Comparison of ENCODE assay signal across 8 cellular contexts in genomic region chr20:46324960-46325703, GRCh38. TPM values are rescaled to one million over a fixed set of nuclear protein-coding genes. Genes with fewer than 3 reads are reported as not detected.
DNase-seq lines count a peak whose midpoint lies in the region; ATAC-seq, FAIRE-seq and TF ChIP-seq lines count a peak whose summit lies in the region.

No MANE protein-coding gene starts in this region.

- H2AK5ac ChIP-seq in H1 (ENCODE audit: low read depth, low read length): no peak overlapping the region

- no peaks in the 10 kb centered on the region for H3K79me2 ChIP-seq in H1 (ENCODE audit: control insufficient read depth in 1 of 2, insufficient read depth in 2 of 2, low read length in 2 of 2)

- no peak overlapping the region for H3K4ac ChIP-seq in H1 (replicated peaks; ENCODE audit: insufficient read length, low read depth, low read length)

- 69% methylated on average over 6 of the region's 6 CpGs; no CpG with 5 or more reads in 1 of the 2 experiments for WGBS in H1 (ENCODE audit: extremely low coverage in 1 of 2, insufficient coverage in 1 of 2, insufficient read length in 1 of 2, insufficient replicate concordance in 2 of 2, low coverage in 1 of 2, low lambda C conversion rate in 2 of 2, missing lambda C conversion rate in 1 of 2), 2 experiments
- 20 to 68% methylated on average over 1 to 6 of the region's 6 CpGs for WGBS in transverse colon (ENCODE audit: low coverage in 1 of 2), 2 donors

- no peak overlapping the region for H2BK120ac ChIP-seq in H1 (replicated peaks; ENCODE audit: low read depth, low read length)

- no peaks in the 10 kb centered on the region for H3K9me3 ChIP-seq in cardiac muscle cell (ENCODE audit: low read depth)
- H3K9me3 ChIP-seq in H1 (ENCODE audit: insufficient read depth in 2 of 2, low read depth in 1 of 2, low read length in 1 of 2): no peaks in the 10 kb centered on the region
- H3K9me3 ChIP-seq in transverse colon: no peaks in the 10 kb centered on the region

- no peak overlapping the region for H4K91ac ChIP-seq in H1 (replicated peaks; ENCODE audit: insufficient read length, low read length)

- no peak for TF ChIP-seq POLR2A in H1 (IDR thresholded peaks at IDR 0.05; ENCODE audit: control extremely low read depth in 1 of 2, low read depth in 2 of 2, low read length in 2 of 2)
- TF ChIP-seq POLR2A in transverse colon (IDR thresholded peaks at IDR 0.05): no peak

- H3K27me3 ChIP-seq in cardiac muscle cell (no peaks in the 10 kb centered on the region), H1 (replicated peaks in 1 of 4; ENCODE audit: control insufficient read depth in 3 of 4, extremely low read depth in 1 of 4, insufficient read depth in 3 of 4, low read length in 3 of 4) (0 out of 7 replicates have a peak, but pooled peaks cover 0 to 2% (median 0%) of the 10 kb centered on the region in 4 experiments), transverse colon (peaks cover 67% of the 10 kb centered on the region), dorsolateral prefrontal cortex (peaks cover 0 to 7% (median 0%) of the 10 kb centered on the region in 45 donors)

- ATAC-seq in left ventricle myocardium superior (no peak), GM19467 (IDR thresholded peaks at IDR 0.05; ENCODE audit: unreplicated experiment) (no peak)

- no peak overlapping the region for H3K14ac ChIP-seq in H1 (ENCODE audit: insufficient read length)

- H2BK12ac ChIP-seq in H1 (ENCODE audit: low read depth, low read length): no peak overlapping the region

- no peak overlapping the region; the same call in 1 of the 2 replicates for H2BK5ac ChIP-seq in H1 (ENCODE audit: low read depth, low read length)

- no peak overlapping the region for H3K9ac ChIP-seq in H1 (replicated peaks in 1 of 4; ENCODE audit: extremely low read depth in 1 of 4, low read depth in 3 of 4, low read length in 3 of 4)

- H3K27ac ChIP-seq in cardiac muscle cell: no peak overlapping the region
- H3K27ac ChIP-seq in H1 (ENCODE audit: low read depth, low read length): no peak overlapping the region
- H3K27ac ChIP-seq in transverse colon: no peak overlapping the region
- H3K27ac ChIP-seq in dorsolateral prefrontal cortex: no peak overlapping the region

- no peak overlapping the region for H3K23ac ChIP-seq in H1 (ENCODE audit: insufficient read length)

- H3K56ac ChIP-seq in H1 (replicated peaks; ENCODE audit: insufficient read length, low read depth, low read length): no peak overlapping the region

- no peak overlapping the region for H2BK15ac ChIP-seq in H1 (ENCODE audit: low read length)

- TF ChIP-seq RAD21 in H1 (IDR thresholded peaks at IDR 0.05 in 1 of 2, conservative IDR thresholded peaks at IDR 0.05 in 1 of 2; ENCODE audit: low read depth in 2 of 2, low read length in 2 of 2): peak; percentile 28 to 55; a peak in 2 of 4 replicates

- H2BK20ac ChIP-seq in H1 (ENCODE audit: low read length): no peak overlapping the region

- in situ Hi-C loops in transverse colon (cut with MboI; ENCODE audit: low pct_ligation_motif_present in 1 of 4, low pct_unique_long_range_greater_than_20kb in 1 of 4, low sequenced_read_pairs in 3 of 4): no loop called here

- H4K5ac ChIP-seq in H1 (ENCODE audit: insufficient read length, low read depth, low read length): no peak overlapping the region

- H3K4me2 ChIP-seq in H1 (ENCODE audit: insufficient read depth in 1 of 2, low read depth in 2 of 2, low read length in 2 of 2): no peak overlapping the region

- peaks cover 0 to 2% of the 10 kb centered on the region in 2 experiments for H4K20me1 ChIP-seq in H1 (replicated peaks in 1 of 2; ENCODE audit: control insufficient read depth in 1 of 2, insufficient read depth in 2 of 2, low read length in 2 of 2)

- POLR2A ChIA-PET in H1 (lab: Charles Lee; ENCODE audit: partially characterized antibody): interaction anchor here (1.0 to 1.3 kb wide), 2 partner anchors 20 to 23 kb away, joined by 3 read pairs; no protein-coding TSS in a partner anchor

- no peak for FAIRE-seq in H1 (lab: Jason Lieb, UNC)

- CTCF ChIA-PET in H1 (lab: Charles Lee; ENCODE audit: partially characterized antibody): interaction anchor here (0.6 to 17.6 kb wide), 22 partner anchors 8 to 282 kb away, joined by 3 to 214 read pairs (median 4); partner anchors contain the start of gene CDH22

- H3K36me3 ChIP-seq in cardiac muscle cell (no peaks in the 10 kb centered on the region), H1 (ENCODE audit: control insufficient read depth in 2 of 4, insufficient read depth in 4 of 4, low read length in 3 of 4) (no peaks in the 10 kb centered on the region), transverse colon (no peaks in the 10 kb centered on the region)

- H3K79me1 ChIP-seq in H1 (ENCODE audit: low read depth, low read length): no peaks in the 10 kb centered on the region

- no peak overlapping the region for H3K4me3 ChIP-seq in cardiac muscle cell
- H3K4me3 ChIP-seq in H1 (ENCODE audit: extremely low read depth in 1 of 4, insufficient read depth in 2 of 4, low read depth in 3 of 4, low read length in 4 of 4): no peak overlapping the region
- H3K4me3 ChIP-seq in transverse colon: no peak overlapping the region
- H3K4me3 ChIP-seq in dorsolateral prefrontal cortex: no peak overlapping the region

- TF ChIP-seq EP300 in H1 (IDR thresholded peaks at IDR 0.05; ENCODE audit: borderline replicate concordance in 1 of 2, low read depth in 2 of 2, low read length in 2 of 2) (no peak), transverse colon (IDR thresholded peaks at IDR 0.05; ENCODE audit: low read depth) (no peak)

- TF ChIP-seq CTCF in cardiac muscle cell (IDR thresholded peaks at IDR 0.05; ENCODE audit: low read depth, low read length): peak; percentile 49
- peak; percentile 31 to 58 (median 51) for TF ChIP-seq CTCF in H1 (IDR thresholded peaks at IDR 0.05; ENCODE audit: control extremely low read depth in 1 of 3, insufficient read depth in 1 of 3, low read depth in 1 of 3, low read length in 3 of 3)
- TF ChIP-seq CTCF in transverse colon (IDR thresholded peaks at IDR 0.05): peak in 4 of 5 experiments; percentile 7 to 29 (median 20)
- peak in 21 of 56 donors; percentile 10 to 43 (median 19) for TF ChIP-seq CTCF in dorsolateral prefrontal cortex (IDR thresholded peaks at IDR 0.05 in 54 of 56, conservative IDR thresholded peaks at IDR 0.05 in 2 of 56; ENCODE audit: low read depth in 1 of 56, partially characterized antibody in 56 of 56)

- peak; percentile 38 to 47 for DNase-seq in cardiac muscle cell (ENCODE audit: low read depth in 1 of 2, low spot score in 1 of 2)
- DNase-seq in left ventricle myocardium superior: no peak
- DNase-seq in NCI-H1930 (lab: John Stamatoyannopoulos, UW): peak; percentile 21 to 32
- DNase-seq in H1 (ENCODE audit: low read depth in 1 of 2, low spot score in 2 of 2): no peak
- DNase-seq in transverse colon: no peak
- DNase-seq in DMS79 treated with DMSO at 0.1 percent for 48 hours (lab: John Stamatoyannopoulos, UW): no peak
- no peak for DNase-seq in dorsolateral prefrontal cortex

- no peak overlapping the region for H2AFZ ChIP-seq in H1 (ENCODE audit: low read length)

- H3K18ac ChIP-seq in H1 (ENCODE audit: extremely low read depth, low read length): no peak overlapping the region

- intact Hi-C loops in left ventricle myocardium superior (cut with micrococcal nuclease) (no loop called here), transverse colon (cut with DNase I; ENCODE audit: low total_unique reads) (no loop called here), dorsolateral prefrontal cortex (cut with DNase I) (no loop called here)

- no peaks in the 10 kb centered on the region for H3K23me2 ChIP-seq in H1 (ENCODE audit: low read depth, low read length)

- no peak overlapping the region for H4K8ac ChIP-seq in H1 (ENCODE audit: extremely low read depth, insufficient read depth, low read length)

- no peaks in the 10 kb centered on the region for H3K4me1 ChIP-seq in cardiac muscle cell (ENCODE audit: low read depth)
- peaks cover 0 to 3% (median 2%) of the 10 kb centered on the region in 4 experiments; a peak in 4 of 7 replicates for H3K4me1 ChIP-seq in H1 (replicated peaks in 1 of 4; ENCODE audit: control insufficient read depth in 3 of 4, insufficient read depth in 4 of 4, low read length in 3 of 4)
- H3K4me1 ChIP-seq in transverse colon: no peaks in the 10 kb centered on the region

TF ChIP-seq in H1, 55 proteins besides CTCF, POLR2A, EP300 and RAD21:
- TF ChIP-seq TEAD4 (IDR thresholded peaks at IDR 0.05; ENCODE audit: low read depth, low read length) (peak; percentile 47; the same call in 1 of the 2 replicates), PHF8 (conservative IDR thresholded peaks at IDR 0.05; ENCODE audit: low read depth, low read length) (no peak)

RNA-seq across cellular contexts. Expression of gene CDH22, which starts 16.8 kb away (rescaled TPM):
- total RNA-seq in cardiac muscle cell (not detected in 2 replicates), left ventricle myocardium superior (2.3 TPM), transverse colon (not detected), dorsolateral prefrontal cortex (10 to 100 TPM in 119 of 120 experiments, 1 to 10 TPM in 1; 6.7 to 71.8 (median 34.0) TPM)
- polyA plus RNA-seq in cardiac muscle cell (not detected in 2 replicates), H1 (2011; rRNA removed) (0.31 and 0.35 TPM in 2 replicates)
- total RNA-seq in H1 (2021; fragmentation: NEBNext Ultra II Directional; extraction: Animal tissue kit (Norgen Biotek cat#: 25700)): 0.39 and 0.46 TPM in 2 replicates
- polyA plus RNA-seq in H1 (2011; cell fraction: cytosol; rRNA removed): 0.21 TPM
- 0.48 TPM for polyA plus RNA-seq in H1 (2011; cell fraction: nucleus; rRNA removed)
- polyA plus RNA-seq in H1 (2012, experiment 1 of 2): 0.16 to 0.66 TPM (median 0.48 TPM) in 3 of 4 replicates, not detected in the other
- polyA plus RNA-seq in H1 (2012, experiment 2 of 2): 0.14 TPM
- polyA plus RNA-seq in H1 (2013, experiment 1 of 2): 0.12 TPM
- polyA plus RNA-seq in H1 (2013, experiment 2 of 2): 0.15 TPM
- polyA minus RNA-seq in H1 (2011; rRNA and poly(A)+ RNA removed): 0.16 and 0.34 TPM in 2 replicates
- polyA minus RNA-seq in H1 (2011; cell fraction: cytosol; rRNA and poly(A)+ RNA removed): not detected
- polyA minus RNA-seq in H1 (2011; cell fraction: nucleus; rRNA and poly(A)+ RNA removed): 0.70 TPM

Comparison
In these comparisons a context has a peak if more than half of its experiments do, and no peak if none do; other contexts are left out.
1. DNase-seq: peak in cardiac muscle cell (2 of 2) and NCI-H1930 (2 of 2); none in left ventricle myocardium superior (single experiment), H1 (0 of 2), transverse colon (single experiment), DMS79 treated with DMSO at 0.1 percent for 48 hours (single experiment) and dorsolateral prefrontal cortex (0 of 10).